ENCODE assay signal across 24 cellular contexts in the genomic region with DNA sequence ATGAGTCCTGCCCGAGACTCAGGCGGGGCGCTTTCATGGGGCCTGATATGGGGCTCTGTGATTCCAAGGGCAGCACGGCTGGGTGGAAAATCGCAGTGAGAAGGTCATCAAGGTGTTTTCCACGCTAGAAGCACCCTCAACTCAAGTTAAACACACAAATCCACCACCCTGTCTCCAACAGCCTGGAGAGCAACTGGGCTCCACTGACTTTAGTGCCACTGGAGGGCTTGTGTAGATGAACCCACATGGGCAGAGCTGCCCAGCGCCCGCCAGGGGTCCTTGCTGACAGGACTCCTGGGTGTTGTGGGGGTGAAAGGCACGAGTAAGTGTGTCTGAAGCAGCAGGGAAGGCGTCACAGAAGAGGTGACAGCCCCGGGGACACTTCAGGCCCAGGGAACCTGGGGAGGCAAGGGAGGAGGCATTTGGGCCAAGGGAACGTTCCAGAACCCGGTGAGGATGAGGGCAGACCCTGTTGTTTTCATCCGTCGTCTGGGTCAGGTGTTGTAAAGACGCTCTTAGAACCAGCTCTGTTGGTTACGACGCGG.
"Had no signal": no experiment of that assay in that cellular context is flagged by ENCODE, and none has a peak within 500 bp of the region (broad histone marks: within the 10 kb centered on the region; RNA-seq: fewer than 3 reads in every experiment).

No MANE protein-coding gene starts in this region.

- H3K4me2 ChIP-seq: hepatocyte had no signal

- H3K36me3 ChIP-seq: cardiac muscle cell, left ventricle myocardium inferior, tibial artery, uterus had no signal

- H3K9me3 ChIP-seq: body of pancreas, left ventricle myocardium inferior, tibial artery, uterus had no signal

- H3K4me3 Mint-ChIP-seq: activated naive CD4-positive, alpha-beta T cell treated with anti-CD3 and anti-CD28 coated beads, Interleukin-2, amount 50 U/mL, for 24 hours; activated T-cell treated with anti-CD3 and anti-CD28 coated beads, Interleukin-2, amount 50 U/mL, for 72 hours; immature natural killer cell; nephron; stimulated activated naive CD8-positive, alpha-beta T cell treated with anti-CD3 and anti-CD28 coated beads, Interleukin-15, amount 100 ng/mL, for 72 hours had no signal

- H3K27ac Mint-ChIP-seq: activated naive CD4-positive, alpha-beta T cell treated with anti-CD3 and anti-CD28 coated beads, Interleukin-2, amount 50 U/mL, for 24 hours; activated T-cell treated with anti-CD3 and anti-CD28 coated beads, Interleukin-2, amount 50 U/mL, for 72 hours; immature natural killer cell; nephron had no signal

- ATAC-seq: activated T-cell treated with anti-CD3 and anti-CD28 coated beads, Interleukin-2, amount 50 U/mL, for 72 hours; foreskin keratinocyte had no signal

- H3K27ac ChIP-seq: body of pancreas, cardiac muscle cell, foreskin keratinocyte, hepatocyte, left ventricle myocardium inferior, tibial artery, uterus had no signal

- H3K36me3 Mint-ChIP-seq: activated naive CD4-positive, alpha-beta T cell treated with anti-CD3 and anti-CD28 coated beads, Interleukin-2, amount 50 U/mL, for 24 hours had no signal

- DNase-seq: activated CD4-positive, alpha-beta T cell treated with anti-CD3 and anti-CD28 coated beads for 4 hours; activated CD4-positive, alpha-beta T cell treated with anti-CD3 and anti-CD28 coated beads, Interleukin-2, amount 50 U/mL, for 48 hours; activated CD4-positive, CD25-positive, alpha-beta regulatory T cell; activated CD8-positive, alpha-beta memory T cell treated with anti-CD3 and anti-CD28 coated beads, Interleukin-2, amount 50 U/mL, for 48 hours; activated gamma-delta T cell; activated T-cell treated with anti-CD3 and anti-CD28 coated beads, Interleukin-2, amount 50 U/mL, for 72 hours; anterior cingulate cortex; dermis blood vessel endothelial cell; effector CD8-positive, alpha-beta T cell; foreskin keratinocyte; immature natural killer cell; kidney glomerular epithelial cell; left ventricle myocardium inferior; occipital lobe; stimulated activated CD4-positive, alpha-beta T cell treated with anti-CD3 and anti-CD28 coated beads, Interleukin-1b, Interleukin-23, amount 100 ng/mL, for 48 hours; stimulated activated naive CD8-positive, alpha-beta T cell treated with anti-CD3 and anti-CD28 coated beads, Interleukin-15, amount 100 ng/mL, for 72 hours; T1000 had no signal

- H3K9me3 Mint-ChIP-seq: activated naive CD4-positive, alpha-beta T cell treated with anti-CD3 and anti-CD28 coated beads, Interleukin-2, amount 50 U/mL, for 24 hours; activated T-cell treated with anti-CD3 and anti-CD28 coated beads, Interleukin-2, amount 50 U/mL, for 72 hours; stimulated activated naive CD8-positive, alpha-beta T cell treated with anti-CD3 and anti-CD28 coated beads, Interleukin-15, amount 100 ng/mL, for 72 hours had no signal

- H3K27me3 ChIP-seq: body of pancreas, cardiac muscle cell, hepatocyte, uterus had no signal

- H3K4me3 ChIP-seq: body of pancreas, cardiac muscle cell, hepatocyte, left ventricle myocardium inferior, tibial artery, uterus had no signal

- H3K4me1 ChIP-seq: body of pancreas, left ventricle myocardium inferior, uterus had no signal
